ENCODE assay signal across 20 cellular contexts in the genomic region with DNA sequence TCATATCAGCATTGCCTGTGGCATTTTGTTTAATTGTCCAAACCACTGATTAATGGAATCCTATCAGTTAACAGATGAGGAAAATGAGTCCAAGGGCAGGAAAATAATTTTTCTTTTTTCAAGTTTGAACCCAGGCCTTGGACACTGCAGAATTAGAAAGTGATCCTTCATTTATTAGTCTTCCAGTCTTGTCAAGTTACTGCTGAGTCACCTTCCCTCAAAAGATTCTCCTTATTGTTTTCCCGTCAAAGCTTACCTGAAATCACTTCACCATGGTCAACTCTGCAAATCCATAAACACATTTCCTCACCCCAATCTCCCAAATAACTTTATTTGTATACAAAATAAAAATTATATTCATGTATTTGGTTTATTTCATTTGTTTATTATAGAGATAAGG. TPM values are rescaled to one million over a fixed set of nuclear protein-coding genes. Genes with fewer than 3 reads are reported as not detected.
DNase-seq lines count a peak whose midpoint lies in the region; ATAC-seq and TF ChIP-seq lines count a peak whose summit lies in the region.
"Had no signal": no experiment of that assay in that cellular context is flagged by ENCODE, and none has a peak within 500 bp of the region (broad histone marks: within the 10 kb centered on the region; RNA-seq: fewer than 3 reads in every experiment).

No MANE protein-coding gene starts in this region.

- no peaks in the 10 kb centered on the region for H3K9me3 ChIP-seq in PC-9 (ENCODE audit: insufficient read depth, low read depth)
- H3K9me3 ChIP-seq: BLaER1, Caco-2, HAP-1 had no signal

- no peaks in the 10 kb centered on the region for H3K27me3 Mint-ChIP-seq in Calu3 (ENCODE audit: unreplicated experiment)
- H3K27me3 Mint-ChIP-seq in stimulated activated naive CD8-positive, alpha-beta T cell treated with anti-CD3 and anti-CD28 coated beads, Interleukin-15, amount 100 ng/mL, for 72 hours, result no peaks in the 10 kb centered on the region
- peaks cover 2% of the 10 kb centered on the region for H3K27me3 Mint-ChIP-seq in T-helper 2 cell treated with Interferon-gamma antibody and Interleukin-4, amounts not matched to agents 5 μg/mL and 100 μg/mL, for 36 hours (ENCODE audit: low read depth)
- H3K27me3 Mint-ChIP-seq in activated naive CD4-positive, alpha-beta T cell treated with anti-CD3 and anti-CD28 coated beads, Interleukin-2, amount 10 ng/mL, durations not matched to agents 7 days and 5 days, result peaks cover 4% of the 10 kb centered on the region

- peaks cover 26% of the 10 kb centered on the region for H3K4me1 ChIP-seq in PC-9 (replicated peaks; ENCODE audit: insufficient read depth)
- H3K4me1 ChIP-seq: HAP-1 had no signal

- H3K27ac Mint-ChIP-seq in Calu3 (ENCODE audit: unreplicated experiment), result peak overlapping the region; percentile 27
- no peak overlapping the region for H3K27ac Mint-ChIP-seq in stimulated activated naive CD8-positive, alpha-beta T cell treated with anti-CD3 and anti-CD28 coated beads, Interleukin-15, amount 100 ng/mL, for 72 hours
- H3K27ac Mint-ChIP-seq in T-helper 2 cell treated with Interferon-gamma antibody and Interleukin-4, amounts not matched to agents 5 μg/mL and 100 μg/mL, for 36 hours, result no peak overlapping the region
- H3K27ac Mint-ChIP-seq in activated naive CD4-positive, alpha-beta T cell treated with anti-CD3 and anti-CD28 coated beads, Interleukin-2, amount 10 ng/mL, durations not matched to agents 7 days and 5 days, result no peak overlapping the region
- H3K27ac Mint-ChIP-seq: B cell; CD4-positive, CD25-positive, alpha-beta regulatory T cell; CD8-positive, alpha-beta T cell; HFFc6 had no signal

- H3K79me2 ChIP-seq in PC-9 (ENCODE audit: low read depth), result no peaks in the 10 kb centered on the region

- H3K36me3 Mint-ChIP-seq in Calu3 (ENCODE audit: insufficient read depth, unreplicated experiment), result no peaks in the 10 kb centered on the region
- no peaks in the 10 kb centered on the region for H3K36me3 Mint-ChIP-seq in T-helper 2 cell treated with Interferon-gamma antibody and Interleukin-4, amounts not matched to agents 5 μg/mL and 100 μg/mL, for 36 hours (ENCODE audit: low read depth)
- H3K36me3 Mint-ChIP-seq in activated naive CD4-positive, alpha-beta T cell treated with anti-CD3 and anti-CD28 coated beads, Interleukin-2, amount 10 ng/mL, durations not matched to agents 7 days and 5 days, result no peaks in the 10 kb centered on the region
- H3K36me3 Mint-ChIP-seq: CD4-positive, CD25-positive, alpha-beta regulatory T cell; CD8-positive, alpha-beta T cell had no signal

- no TSS peak for BruUV-seq in Calu3 (replicated peaks; lab: Mats Ljungman, UMichigan)
- no TSS peak for BruUV-seq in PC-9 (replicated peaks; lab: Mats Ljungman, UMichigan)

- H3K27me3 ChIP-seq in PC-9 (ENCODE audit: insufficient read depth, low read depth), result no peaks in the 10 kb centered on the region
- H3K27me3 ChIP-seq: BLaER1 had no signal

- H3K4me3 ChIP-seq in PC-9, result no peak overlapping the region
- H3K4me3 ChIP-seq in epithelial cell of esophagus (ENCODE audit: low read length), result no peak overlapping the region
- H3K4me3 ChIP-seq: BLaER1, GM12878, HAP-1 had no signal

- no peak overlapping the region for H3K4me2 ChIP-seq in PC-9
- H3K4me2 ChIP-seq: BLaER1 had no signal

- no peak overlapping the region for H2AFZ ChIP-seq in PC-9

- CTCF ChIA-PET in Calu3 (lab: Charles Lee) (no interaction called here), PC-9 (lab: Charles Lee) (no interaction called here)
- CTCF ChIA-PET in activated naive CD4-positive, alpha-beta T cell treated with anti-CD3 and anti-CD28 coated beads, Interleukin-2, amount 10 ng/mL, durations not matched to agents 7 days and 5 days (lab: Charles Lee), result interaction anchor here (1.1 kb wide), 1 partner anchor 10 kb away, joined by 3 read pairs; no protein-coding TSS in a partner anchor

- peaks cover 5% of the 10 kb centered on the region for H3K9me3 Mint-ChIP-seq in Calu3 (ENCODE audit: low read depth, unreplicated experiment)
- H3K9me3 Mint-ChIP-seq in stimulated activated naive CD8-positive, alpha-beta T cell treated with anti-CD3 and anti-CD28 coated beads, Interleukin-15, amount 100 ng/mL, for 72 hours, result peaks cover 6% of the 10 kb centered on the region in 2 donors
- no peaks in the 10 kb centered on the region for H3K9me3 Mint-ChIP-seq in T-helper 2 cell treated with Interferon-gamma antibody and Interleukin-4, amounts not matched to agents 5 μg/mL and 100 μg/mL, for 36 hours
- no peaks in the 10 kb centered on the region for H3K9me3 Mint-ChIP-seq in activated naive CD4-positive, alpha-beta T cell treated with anti-CD3 and anti-CD28 coated beads, Interleukin-2, amount 10 ng/mL, durations not matched to agents 7 days and 5 days
- H3K9me3 Mint-ChIP-seq: CD8-positive, alpha-beta T cell; HFFc6 had no signal

- TF ChIP-seq CTCF in Calu3 (IDR thresholded peaks at IDR 0.05; ENCODE audit: unreplicated experiment), result no peak
- no peak for TF ChIP-seq CTCF in PC-9 (conservative IDR thresholded peaks at IDR 0.05)
- TF ChIP-seq CTCF in epithelial cell of esophagus (IDR thresholded peaks at IDR 0.05; ENCODE audit: insufficient read depth, low read depth, low read length, missing control alignments), result no peak

- intact Hi-C loops in Calu3 (cut with micrococcal nuclease; ENCODE audit: unreplicated experiment), result no loop called here
- intact Hi-C loops in PC-9 (cut with micrococcal nuclease; ENCODE audit: unreplicated experiment), result no loop called here

- H3F3A ChIP-seq in PC-9 (ENCODE audit: insufficient read depth, low read depth), result peaks cover 20% of the 10 kb centered on the region

- POLR2A ChIA-PET in PC-9 (lab: Charles Lee; ENCODE audit: unreplicated experiment), result no interaction called here

- H3K27ac ChIP-seq in PC-9, result 0 out of 2 replicates have a peak overlapping the region, but pooled peaks have one; percentile 77
- H3K27ac ChIP-seq: BLaER1, C4-2B had no signal

- no peaks in the 10 kb centered on the region for H4K20me1 ChIP-seq in PC-9 (ENCODE audit: insufficient read depth)
- H4K20me1 ChIP-seq: BLaER1 had no signal

- no peaks in the 10 kb centered on the region for H3K36me3 ChIP-seq in PC-9 (ENCODE audit: low read depth)
- H3K36me3 ChIP-seq: BLaER1, HAP-1 had no signal

- H3K9me2 ChIP-seq in PC-9 (ENCODE audit: insufficient read depth), result no peaks in the 10 kb centered on the region

- no peak for DNase-seq in Calu3
- no peak for DNase-seq in PC-9
- DNase-seq in epithelial cell of esophagus (ENCODE audit: low read depth), result peak; percentile 7
- DNase-seq in stimulated activated naive CD8-positive, alpha-beta T cell treated with anti-CD3 and anti-CD28 coated beads, Interleukin-15, amount 100 ng/mL, for 72 hours, result no peak
- no peak for DNase-seq in T-helper 2 cell treated with Interferon-gamma antibody and Interleukin-4, amounts not matched to agents 5 μg/mL and 100 μg/mL, for 36 hours (ENCODE audit: low spot score)
- no peak for DNase-seq in activated naive CD4-positive, alpha-beta T cell treated with anti-CD3 and anti-CD28 coated beads, Interleukin-2, amount 10 ng/mL, durations not matched to agents 7 days and 5 days
- DNase-seq: Caco-2; CD4-positive, CD25-positive, alpha-beta regulatory T cell; CD8-positive, alpha-beta T cell; DMS 273 treated with DMSO at 0.1 percent for 48 hours; DMS79; EL; GDM1; GOT3; HFFc6 had no signal

- H3K4me1 Mint-ChIP-seq in Calu3 (ENCODE audit: low read depth, unreplicated experiment), result peaks cover 21% of the 10 kb centered on the region
- H3K4me1 Mint-ChIP-seq in stimulated activated naive CD8-positive, alpha-beta T cell treated with anti-CD3 and anti-CD28 coated beads, Interleukin-15, amount 100 ng/mL, for 72 hours, result no peaks in the 10 kb centered on the region
- H3K4me1 Mint-ChIP-seq in T-helper 2 cell treated with Interferon-gamma antibody and Interleukin-4, amounts not matched to agents 5 μg/mL and 100 μg/mL, for 36 hours (ENCODE audit: low read depth), result no peaks in the 10 kb centered on the region
- H3K4me1 Mint-ChIP-seq in activated naive CD4-positive, alpha-beta T cell treated with anti-CD3 and anti-CD28 coated beads, Interleukin-2, amount 10 ng/mL, durations not matched to agents 7 days and 5 days, result no peaks in the 10 kb centered on the region
- H3K4me1 Mint-ChIP-seq: B cell; CD4-positive, CD25-positive, alpha-beta regulatory T cell had no signal

- H3K4me3 Mint-ChIP-seq in Calu3 (ENCODE audit: low read depth, unreplicated experiment), result no peak overlapping the region
- H3K4me3 Mint-ChIP-seq in stimulated activated naive CD8-positive, alpha-beta T cell treated with anti-CD3 and anti-CD28 coated beads, Interleukin-15, amount 100 ng/mL, for 72 hours, result no peak overlapping the region
- H3K4me3 Mint-ChIP-seq in T-helper 2 cell treated with Interferon-gamma antibody and Interleukin-4, amounts not matched to agents 5 μg/mL and 100 μg/mL, for 36 hours, result no peak overlapping the region
- no peak overlapping the region for H3K4me3 Mint-ChIP-seq in activated naive CD4-positive, alpha-beta T cell treated with anti-CD3 and anti-CD28 coated beads, Interleukin-2, amount 10 ng/mL, durations not matched to agents 7 days and 5 days
- H3K4me3 Mint-ChIP-seq: B cell; CD4-positive, CD25-positive, alpha-beta regulatory T cell; CD8-positive, alpha-beta T cell; HFFc6 had no signal

- no peak for ATAC-seq in stimulated activated naive CD8-positive, alpha-beta T cell treated with anti-CD3 and anti-CD28 coated beads, Interleukin-15, amount 100 ng/mL, for 72 hours
- ATAC-seq: CD8-positive, alpha-beta T cell; GM12878 had no signal

RNA-seq across cellular contexts. Expression of a gene that starts 57.9 kb away (rescaled TPM):
- total RNA-seq in Calu3 (2022) (53.8 and 57.7 TPM in 2 replicates), PC-9 (2021) (18.5 and 27.5 TPM in 2 replicates)
